1 cellular context compared by ENCODE assay signal in genomic region chr10:123134915-123135414, GRCh38.
A peak's percentile ranks its signal among the peaks of the same experiment; 100 is the strongest.
TF ChIP-seq lines count a peak whose summit lies in the region.

No MANE protein-coding gene starts in this region.

TF ChIP-seq in WTC11, 78 proteins besides CTCF, POLR2A, EP300 and RAD21 (continued from another document):
- 0 out of 2 replicates have a peak, but pooled peaks have one; percentile 27 for TF ChIP-seq ZBTB43 (CRISPR knock-in tag; IDR thresholded peaks at IDR 0.05)
- TF ChIP-seq EMX1 (CRISPR knock-in tag; IDR thresholded peaks at IDR 0.05): no peak
- no peak for TF ChIP-seq E2F4 (CRISPR knock-in tag; IDR thresholded peaks at IDR 0.05; ENCODE audit: borderline replicate concordance, low read depth)
